Comparison of ENCODE assay signal across 1 cellular context in the genomic region with DNA sequence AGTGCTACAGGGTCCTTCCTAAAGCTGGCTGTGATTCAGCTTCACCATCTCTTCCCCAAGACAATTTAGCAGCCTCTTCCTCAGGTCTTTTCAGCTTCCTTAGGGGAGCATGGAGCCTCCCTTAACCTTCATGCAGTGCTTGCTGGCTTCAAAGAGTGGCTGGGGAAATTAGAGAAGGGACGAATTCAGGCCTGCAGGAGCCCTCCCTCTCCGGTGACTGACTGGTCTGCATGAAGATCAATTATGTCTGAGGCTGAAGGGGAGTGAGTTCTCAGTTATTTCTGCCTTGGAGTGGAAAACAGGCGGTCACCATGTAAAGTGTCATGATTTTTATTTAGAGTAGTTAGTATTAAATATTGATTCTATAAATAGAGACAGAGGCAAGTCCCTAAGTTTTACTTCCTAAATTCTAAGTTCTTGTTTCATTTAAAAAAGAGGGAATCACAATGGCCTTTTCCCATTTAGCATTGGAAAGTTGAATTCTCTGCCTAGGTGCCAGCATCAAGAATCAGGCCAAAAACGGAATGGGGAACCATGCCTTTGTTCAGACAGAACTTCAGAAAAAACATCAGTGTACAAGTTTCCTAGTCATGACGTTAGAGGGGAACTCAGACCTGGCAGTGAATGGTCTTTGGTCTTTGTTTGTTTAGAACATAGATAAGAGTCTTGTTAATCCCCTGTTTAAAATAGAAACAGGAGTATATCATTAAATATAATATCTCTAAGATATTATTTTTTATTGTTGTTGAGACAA.
TF ChIP-seq lines count a peak whose summit lies in the region.

No MANE protein-coding gene starts in this region.

TF ChIP-seq in SK-N-SH treated with all-trans-retinoic acid at 6 μM for 48 hours, 23 proteins besides CTCF, POLR2A, EP300 and RAD21:
- TF ChIP-seq BACH2 (CRISPR knock-in tag; IDR thresholded peaks at IDR 0.05; ENCODE audit: borderline replicate concordance) (no peak), CSDC2 (CRISPR knock-in tag; IDR thresholded peaks at IDR 0.05) (no peak), PPARA (CRISPR knock-in tag; IDR thresholded peaks at IDR 0.05; ENCODE audit: borderline replicate concordance) (no peak), SNAI2 (CRISPR knock-in tag; IDR thresholded peaks at IDR 0.05) (no peak), ZFP30 (CRISPR knock-in tag; IDR thresholded peaks at IDR 0.05) (no peak), CREB5 (CRISPR knock-in tag; IDR thresholded peaks at IDR 0.05; ENCODE audit: low read depth) (no peak), RARB (CRISPR knock-in tag; IDR thresholded peaks at IDR 0.05) (no peak), ZFP3 (CRISPR knock-in tag; IDR thresholded peaks at IDR 0.05) (no peak), ZC3H10 (CRISPR knock-in tag; IDR thresholded peaks at IDR 0.05) (no peak), GLIS3 (CRISPR knock-in tag; IDR thresholded peaks at IDR 0.05) (no peak), CSRNP3 (CRISPR knock-in tag; IDR thresholded peaks at IDR 0.05) (no peak), ZNF70 (CRISPR knock-in tag; IDR thresholded peaks at IDR 0.05) (no peak), ISL1 (CRISPR knock-in tag; IDR thresholded peaks at IDR 0.05) (no peak), ZNF8 (CRISPR knock-in tag; IDR thresholded peaks at IDR 0.05) (no peak), ARNTL (CRISPR knock-in tag; IDR thresholded peaks at IDR 0.05; ENCODE audit: borderline replicate concordance, low read depth) (no peak), TOX (CRISPR knock-in tag; IDR thresholded peaks at IDR 0.05; ENCODE audit: borderline replicate concordance) (no peak), OSR1 (CRISPR knock-in tag; IDR thresholded peaks at IDR 0.05) (no peak), TCF4 (CRISPR knock-in tag; IDR thresholded peaks at IDR 0.05; ENCODE audit: borderline replicate concordance) (no peak), ESRRG (CRISPR knock-in tag; IDR thresholded peaks at IDR 0.05) (no peak)
- TF ChIP-seq, protein P1, sequence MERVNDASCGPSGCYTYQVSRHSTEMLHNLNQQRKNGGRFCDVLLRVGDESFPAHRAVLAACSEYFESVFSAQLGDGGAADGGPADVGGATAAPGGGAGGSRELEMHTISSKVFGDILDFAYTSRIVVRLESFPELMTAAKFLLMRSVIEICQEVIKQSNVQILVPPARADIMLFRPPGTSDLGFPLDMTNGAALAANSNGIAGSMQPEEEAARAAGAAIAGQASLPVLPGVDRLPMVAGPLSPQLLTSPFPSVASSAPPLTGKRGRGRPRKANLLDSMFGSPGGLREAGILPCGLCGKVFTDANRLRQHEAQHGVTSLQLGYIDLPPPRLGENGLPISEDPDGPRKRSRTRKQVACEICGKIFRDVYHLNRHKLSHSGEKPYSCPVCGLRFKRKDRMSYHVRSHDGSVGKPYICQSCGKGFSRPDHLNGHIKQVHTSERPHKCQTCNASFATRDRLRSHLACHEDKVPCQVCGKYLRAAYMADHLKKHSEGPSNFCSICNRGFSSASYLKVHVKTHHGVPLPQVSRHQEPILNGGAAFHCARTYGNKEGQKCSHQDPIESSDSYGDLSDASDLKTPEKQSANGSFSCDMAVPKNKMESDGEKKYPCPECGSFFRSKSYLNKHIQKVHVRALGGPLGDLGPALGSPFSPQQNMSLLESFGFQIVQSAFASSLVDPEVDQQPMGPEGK (CRISPR knock-in tag; IDR thresholded peaks at IDR 0.05; ENCODE audit: borderline replicate concordance): no peak
